8 cellular contexts compared by ENCODE assay signal in genomic region chr7:71727347-71727746, GRCh38.
"Had no signal": no experiment of that assay in that cellular context is flagged by ENCODE, and none has a peak within 500 bp of the region (broad histone marks: within the 10 kb centered on the region; RNA-seq: fewer than 3 reads in every experiment).

No MANE protein-coding gene starts in this region.

- H3K9ac ChIP-seq: GM23248 had no signal

- ATAC-seq: K562 had no signal

- DNase-seq: GM23248, GOT3, H9, HCEC 1CT, IMR-90 had no signal

- H3K27ac ChIP-seq: GM23248 had no signal

- H2AFZ ChIP-seq: GM23248 had no signal

- H3K4me3 ChIP-seq: GM23248, K562 had no signal

- FAIRE-seq: H54, HTR-8/SVneo, K562 had no signal
